In genomic region chr17:58665946-58666857, GRCh38 we compare ENCODE assay signal across 11 cellular contexts. TPM values are rescaled to one million over a fixed set of nuclear protein-coding genes. Genes with fewer than 3 reads are reported as not detected.
DNase-seq lines count a peak whose midpoint lies in the region; ATAC-seq and TF ChIP-seq lines count a peak whose summit lies in the region.
"Had no signal": no experiment of that assay in that cellular context is flagged by ENCODE, and none has a peak within 500 bp of the region (broad histone marks: within the 10 kb centered on the region; RNA-seq: fewer than 3 reads in every experiment).

No MANE protein-coding gene starts in this region.

- no peaks in the 10 kb centered on the region for H3K36me3 ChIP-seq in CD4-positive, CD25-positive, alpha-beta regulatory T cell (ENCODE audit: control insufficient read depth, insufficient read depth, low read length)
- H3K36me3 ChIP-seq: adrenal gland had no signal

- no peak for TF ChIP-seq CTCF in LNCaP clone FGC (IDR thresholded peaks at IDR 0.05; ENCODE audit: control insufficient read depth, extremely low read depth, insufficient read depth)
- no peak for TF ChIP-seq CTCF in natural killer cell (IDR thresholded peaks at IDR 0.05)
- TF ChIP-seq CTCF in omental fat pad (IDR thresholded peaks at IDR 0.05), result no peak

- ATAC-seq in CD4-positive, CD25-positive, alpha-beta regulatory T cell (ENCODE audit: low read depth in 2 of 2), result no peak
- ATAC-seq in central memory CD8-positive, alpha-beta T cell (replicated peaks; ENCODE audit: extremely low read depth, poor library complexity, severe bottlenecking), result no peak
- ATAC-seq in natural killer cell, result no peak
- ATAC-seq in GM19452 (IDR thresholded peaks at IDR 0.05; ENCODE audit: unreplicated experiment), result no peak
- ATAC-seq in omental fat pad (ENCODE audit: low FRiP score), result no peak

- H3K4me1 Mint-ChIP-seq in CD4-positive, CD25-positive, alpha-beta regulatory T cell, result no peaks in the 10 kb centered on the region
- peaks cover 5% of the 10 kb centered on the region for H3K4me1 Mint-ChIP-seq in central memory CD8-positive, alpha-beta T cell
- H3K4me1 Mint-ChIP-seq in natural killer cell, result peaks cover 0 to 7% of the 10 kb centered on the region in 2 donors

- no peaks in the 10 kb centered on the region for H3K9me3 ChIP-seq in CD4-positive, CD25-positive, alpha-beta regulatory T cell (ENCODE audit: control insufficient read depth in 2 of 2, low read length in 2 of 2)
- H3K9me3 ChIP-seq: adrenal gland had no signal

- no peak overlapping the region for H3K27ac ChIP-seq in CD4-positive, CD25-positive, alpha-beta regulatory T cell (ENCODE audit: insufficient read depth, low read length, poor library complexity, severe bottlenecking)

- H3K27me3 Mint-ChIP-seq in CD4-positive, CD25-positive, alpha-beta regulatory T cell, result peaks cover 41% of the 10 kb centered on the region
- H3K27me3 Mint-ChIP-seq in central memory CD8-positive, alpha-beta T cell, result peaks cover 31% of the 10 kb centered on the region
- peaks cover 13 to 33% of the 10 kb centered on the region in 2 donors for H3K27me3 Mint-ChIP-seq in natural killer cell (ENCODE audit: low read depth in 2 of 2)

- peak overlapping the region; percentile 54 for H3K4me3 ChIP-seq in CD4-positive, CD25-positive, alpha-beta regulatory T cell (ENCODE audit: low read depth, low read length)
- H3K4me3 ChIP-seq in LNCaP clone FGC (ENCODE audit: low read depth, low read length), result peak overlapping the region; percentile 41
- H3K4me3 ChIP-seq: lung had no signal

- no peaks in the 10 kb centered on the region for H3K4me1 ChIP-seq in CD4-positive, CD25-positive, alpha-beta regulatory T cell (ENCODE audit: control insufficient read depth, insufficient read depth, low read length, poor library complexity, severe bottlenecking)
- H3K4me1 ChIP-seq: adrenal gland had no signal

- H3K9me3 Mint-ChIP-seq in CD4-positive, CD25-positive, alpha-beta regulatory T cell, result peaks cover 0 to 2% (median 0%) of the 10 kb centered on the region in 7 donors
- H3K9me3 Mint-ChIP-seq in central memory CD8-positive, alpha-beta T cell, result no peaks in the 10 kb centered on the region
- no peaks in the 10 kb centered on the region for H3K9me3 Mint-ChIP-seq in natural killer cell

- H3K27ac Mint-ChIP-seq in CD4-positive, CD25-positive, alpha-beta regulatory T cell, result peak overlapping the region in 1 of 3 donors; percentile 7
- peak overlapping the region; percentile 58 for H3K27ac Mint-ChIP-seq in central memory CD8-positive, alpha-beta T cell (ENCODE audit: low read depth)
- H3K27ac Mint-ChIP-seq in natural killer cell, result no peak overlapping the region

- intact Hi-C loops in natural killer cell (cut with micrococcal nuclease), result no loop called here

- peaks cover 11% of the 10 kb centered on the region for H3K27me3 ChIP-seq in CD4-positive, CD25-positive, alpha-beta regulatory T cell (ENCODE audit: control insufficient read depth, insufficient read depth, low read length)
- H3K27me3 ChIP-seq: adrenal gland had no signal

- peak overlapping the region in 3 of 4 donors; percentile 35 to 64 (median 47) for H3K4me3 Mint-ChIP-seq in CD4-positive, CD25-positive, alpha-beta regulatory T cell
- peak overlapping the region; percentile 60 for H3K4me3 Mint-ChIP-seq in central memory CD8-positive, alpha-beta T cell
- H3K4me3 Mint-ChIP-seq in natural killer cell, result peak overlapping the region; percentile 65

- DNase-seq in CD4-positive, CD25-positive, alpha-beta regulatory T cell, result no peak
- DNase-seq in LNCaP clone FGC (ENCODE audit: low read depth) (peak; percentile 59), natural killer cell (no peak), retina (no peak), omental fat pad (ENCODE audit: low spot score) (no peak)
- DNase-seq in central memory CD8-positive, alpha-beta T cell (ENCODE audit: low spot score in 2 of 2), result no peak
- no peak for DNase-seq in activated CD8-positive, alpha-beta memory T cell treated with anti-CD3 and anti-CD28 coated beads, Interleukin-2, amount 50 U/mL, for 4 hours
- DNase-seq: NCI-H748 treated with DMSO at 0.1 percent for 48 hours had no signal

- no peaks in the 10 kb centered on the region for H3K36me3 Mint-ChIP-seq in CD4-positive, CD25-positive, alpha-beta regulatory T cell
- H3K36me3 Mint-ChIP-seq in central memory CD8-positive, alpha-beta T cell (ENCODE audit: insufficient read depth), result peaks cover 3% of the 10 kb centered on the region
- H3K36me3 Mint-ChIP-seq in natural killer cell, result no peaks in the 10 kb centered on the region

RNA-seq across cellular contexts. Expression of gene TEX14, which starts 25.6 kb away (rescaled TPM):
- total RNA-seq in CD4-positive, CD25-positive, alpha-beta regulatory T cell, result 1.8 TPM
- under 1 TPM in 2 of 4 donors, not detected in 2; 0.05 to 0.37 TPM for polyA plus RNA-seq in CD4-positive, CD25-positive, alpha-beta regulatory T cell
- total RNA-seq in natural killer cell (1 to 10 TPM in 1 of 3 donors, under 1 TPM in 2; 0.29 to 1.1 (median 0.89) TPM), omental fat pad (1 to 10 TPM in 1 of 4 donors, under 1 TPM in 3; 0.19 to 1.3 (median 0.39) TPM)

RNA-seq across cellular contexts. Expression of gene RAD51C, which starts 26.2 kb away (rescaled TPM):
- total RNA-seq in CD4-positive, CD25-positive, alpha-beta regulatory T cell, result 12.7 TPM
- 10 to 100 TPM; 49.2 to 89.3 (median 56.3) TPM for polyA plus RNA-seq in CD4-positive, CD25-positive, alpha-beta regulatory T cell
- 10 to 100 TPM; 13.4 to 18.9 (median 17.1) TPM for total RNA-seq in natural killer cell
- total RNA-seq in omental fat pad, result 10 to 100 TPM in 3 of 4 donors, 1 to 10 TPM in 1; 7.1 to 18.3 (median 15.7) TPM
